In genomic region chr4:99859618-99860017, GRCh38 we compare ENCODE assay signal across 17 cellular contexts. TPM values are rescaled to one million over a fixed set of nuclear protein-coding genes. Genes with fewer than 3 reads are reported as not detected.
DNase-seq lines count a peak whose midpoint lies in the region; ATAC-seq and TF ChIP-seq lines count a peak whose summit lies in the region.
"Had no signal": no experiment of that assay in that cellular context is flagged by ENCODE, and none has a peak within 500 bp of the region (broad histone marks: within the 10 kb centered on the region; RNA-seq: fewer than 3 reads in every experiment).

No MANE protein-coding gene starts in this region.

- no peak for TF ChIP-seq EP300 in transverse colon (IDR thresholded peaks at IDR 0.05; ENCODE audit: low read depth)

- in situ Hi-C loops in transverse colon (cut with MboI; ENCODE audit: low pct_ligation_motif_present in 1 of 4, low pct_unique_long_range_greater_than_20kb in 1 of 4, low sequenced_read_pairs in 3 of 4): no loop called here

- no peaks in the 10 kb centered on the region for H3K4me1 ChIP-seq in colonic mucosa
- peaks cover 0 to 13% (median 4%) of the 10 kb centered on the region in 4 donors for H3K4me1 ChIP-seq in transverse colon
- H3K4me1 ChIP-seq: parathyroid adenoma had no signal

- H3K36me3 ChIP-seq in colonic mucosa (no peaks in the 10 kb centered on the region), transverse colon (no peaks in the 10 kb centered on the region)

- no peaks in the 10 kb centered on the region for H3K9me3 ChIP-seq in colonic mucosa
- H3K9me3 ChIP-seq in transverse colon: no peaks in the 10 kb centered on the region

- TF ChIP-seq POLR2A in transverse colon (IDR thresholded peaks at IDR 0.05): no peak

- peak overlapping the region; percentile 45 for H3K4me3 Mint-ChIP-seq in activated naive CD8-positive, alpha-beta T cell treated with anti-CD3 and anti-CD28 coated beads, Interleukin-2, amount 50 U/mL, for 24 hours

- H3K9me3 Mint-ChIP-seq in activated naive CD8-positive, alpha-beta T cell treated with anti-CD3 and anti-CD28 coated beads, Interleukin-2, amount 50 U/mL, for 24 hours: no peaks in the 10 kb centered on the region

- H3K27me3 Mint-ChIP-seq in activated naive CD8-positive, alpha-beta T cell treated with anti-CD3 and anti-CD28 coated beads, Interleukin-2, amount 50 U/mL, for 24 hours: no peaks in the 10 kb centered on the region

- intact Hi-C loops in colonic mucosa (cut with DNase I) (no loop called here), transverse colon (cut with DNase I; ENCODE audit: low total_unique reads) (no loop called here)

- H3K27ac Mint-ChIP-seq in activated naive CD8-positive, alpha-beta T cell treated with anti-CD3 and anti-CD28 coated beads, Interleukin-2, amount 50 U/mL, for 24 hours: peak overlapping the region; percentile 59

- H3K27me3 ChIP-seq in colonic mucosa: no peaks in the 10 kb centered on the region
- H3K27me3 ChIP-seq in transverse colon: no peaks in the 10 kb centered on the region

- H3K4me3 ChIP-seq in colonic mucosa (no peak overlapping the region), transverse colon (no peak overlapping the region)

- peaks cover 45% of the 10 kb centered on the region for H3K36me3 Mint-ChIP-seq in activated naive CD8-positive, alpha-beta T cell treated with anti-CD3 and anti-CD28 coated beads, Interleukin-2, amount 50 U/mL, for 24 hours (ENCODE audit: low read depth)

- TF ChIP-seq CTCF in colonic mucosa (IDR thresholded peaks at IDR 0.05) (no peak), transverse colon (IDR thresholded peaks at IDR 0.05) (no peak)

- peak; percentile 14 for DNase-seq in DMS53 (lab: John Stamatoyannopoulos, UW)
- DNase-seq in DMS53 treated with DMSO at 0.1 percent for 48 hours (lab: John Stamatoyannopoulos, UW; ENCODE audit: unreplicated experiment): no peak
- no peak for DNase-seq in activated naive CD8-positive, alpha-beta T cell treated with anti-CD3 and anti-CD28 coated beads, Interleukin-2, amount 50 U/mL, for 24 hours
- no peak for DNase-seq in colonic mucosa
- no peak for DNase-seq in inferior parietal cortex (ENCODE audit: extremely low spot score)
- no peak for DNase-seq in transverse colon
- DNase-seq: activated T-cell treated with anti-CD3 and anti-CD28 coated beads, Interleukin-2, amount 50 U/mL, for 1 hour; DMS 273 treated with DMSO at 0.1 percent for 48 hours; HCEC 1CT; NCI-H1930; OCI-M1; T-helper 9 cell had no signal

- H3K27ac ChIP-seq in colonic mucosa (no peak overlapping the region), transverse colon (no peak overlapping the region)
- H3K27ac ChIP-seq: 22Rv1, parathyroid adenoma had no signal

- ATAC-seq in GM19372 (IDR thresholded peaks at IDR 0.05; ENCODE audit: low read depth, unreplicated experiment): peak; percentile 30
- peak; percentile 58 for ATAC-seq in HG03097 (IDR thresholded peaks at IDR 0.05; ENCODE audit: low FRiP score, unreplicated experiment)
- no peak for ATAC-seq in activated naive CD8-positive, alpha-beta T cell treated with anti-CD3 and anti-CD28 coated beads, Interleukin-2, amount 50 U/mL, for 24 hours

- no peak overlapping the region for H3K9ac ChIP-seq in colonic mucosa (ENCODE audit: low read depth in 2 of 2, low read length in 2 of 2)
- H3K9ac ChIP-seq: parathyroid adenoma had no signal

- 25 to 71% methylated on average over 1 to 2 of the region's 2 CpGs for WGBS in transverse colon (ENCODE audit: low coverage in 1 of 2), 2 donors

- peaks cover 62% of the 10 kb centered on the region for H3K4me1 Mint-ChIP-seq in activated naive CD8-positive, alpha-beta T cell treated with anti-CD3 and anti-CD28 coated beads, Interleukin-2, amount 50 U/mL, for 24 hours

RNA-seq across cellular contexts. Expression of gene LAMTOR3, which starts 34.6 kb away (rescaled TPM):
- 10 to 100 TPM; 45.6 to 67.2 TPM for total RNA-seq in colonic mucosa
- total RNA-seq in transverse colon: 10 to 100 TPM in 3 of 4 donors, under 1 TPM in 1; 1.00 to 60.3 (median 32.0) TPM

RNA-seq across cellular contexts. Expression of gene DAPP1, which starts 43.0 kb away (rescaled TPM):
- total RNA-seq in colonic mucosa (1 to 10 TPM; 3.6 to 5.0 TPM), transverse colon (10 to 100 TPM in 1 of 4 donors, 1 to 10 TPM in 2, under 1 TPM in 1; 0.41 to 10.7 (median 7.6) TPM)
- total RNA-seq: lung microvascular endothelial cell had no signal
